8 cellular contexts compared by ENCODE assay signal in genomic region chr1:212558665-212559480, GRCh38. TPM values are rescaled to one million over a fixed set of nuclear protein-coding genes. Genes with fewer than 3 reads are reported as not detected.
DNase-seq lines count a peak whose midpoint lies in the region; ATAC-seq and TF ChIP-seq lines count a peak whose summit lies in the region.

No MANE protein-coding gene starts in this region.

- H3K27ac ChIP-seq in SK-N-MC = peak overlapping the region; percentile 85
- peak overlapping the region; percentile 82 for H3K27ac ChIP-seq in temporal lobe (ENCODE audit: low read depth, low read length)

- H3K4me3 Mint-ChIP-seq in HFFc6 = peak overlapping the region; percentile 79

- TF ChIP-seq CTCF in GM10248 (IDR thresholded peaks at IDR 0.05; ENCODE audit: control extremely low read depth, extremely low read depth, low read depth, missing control alignments) = no peak
- TF ChIP-seq CTCF in HFFc6 (IDR thresholded peaks at IDR 0.05) = no peak
- TF ChIP-seq CTCF in omental fat pad (IDR thresholded peaks at IDR 0.05) = no peak

- peak; percentile 93 to 99 for ATAC-seq in activated naive CD4-positive, alpha-beta T cell treated with anti-CD3 and anti-CD28 coated beads, Interleukin-2, amount 50 U/mL, for 72 hours
- peak; percentile 83 for ATAC-seq in omental fat pad (ENCODE audit: low FRiP score)

- no peaks in the 10 kb centered on the region for H3K36me3 ChIP-seq in SK-N-MC (ENCODE audit: insufficient read depth, low read length)

- POLR2A ChIA-PET in GM10248 (lab: Yijun Ruan, JAX) = interaction anchor here (0.6 to 2.3 kb wide), 5 partner anchors 8 to 420 kb away, joined by 3 to 15 read pairs (median 5); partner anchors contain the start of gene ATF3

- no peaks in the 10 kb centered on the region for H3K27me3 Mint-ChIP-seq in HFFc6 (ENCODE audit: insufficient read depth)

- H3K9ac ChIP-seq in SK-N-MC (ENCODE audit: insufficient read length) = peak overlapping the region; percentile 94

- DNase-seq in GM10248 (ENCODE audit: extremely low spot score) = peak; percentile 96
- DNase-seq in HFFc6 = peak; percentile 76
- DNase-seq in MV-4-11 (lab: John Stamatoyannopoulos, UW) = peak; percentile 86
- DNase-seq in SK-N-MC (ENCODE audit: low read depth, low spot score) = peak; percentile 65
- peak; percentile 87 to 90 for DNase-seq in activated naive CD4-positive, alpha-beta T cell treated with anti-CD3 and anti-CD28 coated beads, Interleukin-2, amount 50 U/mL, for 72 hours (ENCODE audit: low spot score in 2 of 2)
- DNase-seq in glomerular visceral epithelial cell (ENCODE audit: extremely low spot score) = peak; percentile 90
- peak; percentile 88 for DNase-seq in omental fat pad (ENCODE audit: low spot score)

- H3K9me3 Mint-ChIP-seq in HFFc6 = peaks cover 3% of the 10 kb centered on the region; the same call in 1 of the 2 replicates
- H3K9me3 Mint-ChIP-seq in activated naive CD4-positive, alpha-beta T cell treated with anti-CD3 and anti-CD28 coated beads, Interleukin-2, amount 50 U/mL, for 72 hours = peaks cover 8 to 10% of the 10 kb centered on the region in 2 donors

- peaks cover 32% of the 10 kb centered on the region for H3K4me1 Mint-ChIP-seq in HFFc6 (ENCODE audit: low read depth)

- H3K4me3 ChIP-seq in SK-N-MC = peak overlapping the region; percentile 84

- no peaks in the 10 kb centered on the region for H3K9me3 ChIP-seq in SK-N-MC (ENCODE audit: low read depth, low read length)

- CTCF ChIA-PET in GM10248 (lab: Yijun Ruan, JAX) = interaction anchor here (1.0 to 3.1 kb wide), 8 partner anchors 8 to 511 kb away, joined by 3 to 12 read pairs (median 4); no protein-coding TSS in a partner anchor

- no peaks in the 10 kb centered on the region for H3K36me3 Mint-ChIP-seq in HFFc6 (ENCODE audit: low read depth)
- peaks cover 6 to 12% of the 10 kb centered on the region in 2 donors for H3K36me3 Mint-ChIP-seq in activated naive CD4-positive, alpha-beta T cell treated with anti-CD3 and anti-CD28 coated beads, Interleukin-2, amount 50 U/mL, for 72 hours

- H3K27ac Mint-ChIP-seq in HFFc6 = peak overlapping the region; percentile 87
- peak overlapping the region; percentile 88 to 93 for H3K27ac Mint-ChIP-seq in activated naive CD4-positive, alpha-beta T cell treated with anti-CD3 and anti-CD28 coated beads, Interleukin-2, amount 50 U/mL, for 72 hours

RNA-seq across cellular contexts. Expression of gene ATF3, which starts 49.7 kb away (rescaled TPM):
- 1 to 10 TPM; 1.9 to 5.5 (median 4.8) TPM for total RNA-seq in HFFc6 (2021; fragmentation: NEBNext Ultra II Directional; extraction: Animal tissue kit (Norgen Biotek cat#: 25700))
- 10 to 100 TPM; 25.1 to 48.4 TPM for total RNA-seq in activated naive CD4-positive, alpha-beta T cell treated with anti-CD3 and anti-CD28 coated beads, Interleukin-2, amount 50 U/mL, for 72 hours
- total RNA-seq in omental fat pad (100 to 1,000 TPM in 1 of 4 donors, 10 to 100 TPM in 3; 41.5 to 229 (median 77.5) TPM), temporal lobe (2.2 TPM)

Comparison
In these comparisons a context has a peak if more than half of its experiments do, and no peak if none do; other contexts are left out.
1. Peak in every context shown above with its lines: DNase-seq, ATAC-seq, H3K4me3 ChIP-seq and H3K27ac ChIP-seq.